ENCODE assay signal across 9 cellular contexts in genomic region chr4:159446266-159446976, GRCh38.
A peak's percentile ranks its signal among the peaks of the same experiment; 100 is the strongest.
DNase-seq lines count a peak whose midpoint lies in the region; ATAC-seq and TF ChIP-seq lines count a peak whose summit lies in the region.
"Had no signal": no experiment of that assay in that cellular context is flagged by ENCODE, and none has a peak within 500 bp of the region (broad histone marks: within the 10 kb centered on the region; RNA-seq: fewer than 3 reads in every experiment).

No MANE protein-coding gene starts in this region.

- H3K36me3 ChIP-seq in OCI-LY1 (ENCODE audit: insufficient read depth, low read length) (no peaks in the 10 kb centered on the region), iPS DF 6.9 (ENCODE audit: control insufficient read depth, insufficient read depth, low read length) (no peaks in the 10 kb centered on the region)
- H3K36me3 ChIP-seq: neutrophil had no signal

- TF ChIP-seq CTCF in OCI-LY1 (IDR thresholded peaks at IDR 0.05; ENCODE audit: low read length) = peak; percentile 82

- peak; percentile 99 for ATAC-seq in GM21786 (IDR thresholded peaks at IDR 0.05; ENCODE audit: unreplicated experiment)

- H3K4me1 ChIP-seq in OCI-LY1 (ENCODE audit: insufficient read depth, low read length, severe bottlenecking) (no peaks in the 10 kb centered on the region), iPS DF 6.9 (ENCODE audit: control insufficient read depth, insufficient read depth, low read length) (no peaks in the 10 kb centered on the region)

- H4K20me1 ChIP-seq in OCI-LY1 (ENCODE audit: insufficient read depth, low read length) = no peaks in the 10 kb centered on the region

- H3K27me3 ChIP-seq in OCI-LY1 (ENCODE audit: insufficient read depth, low read length) = no peaks in the 10 kb centered on the region
- no peaks in the 10 kb centered on the region for H3K27me3 ChIP-seq in iPS DF 6.9 (ENCODE audit: control insufficient read depth, insufficient read depth, low read length)
- H3K27me3 ChIP-seq: neutrophil had no signal

- no peak overlapping the region for H3K27ac ChIP-seq in OCI-LY1 (ENCODE audit: low read depth, low read length, poor library complexity, severe bottlenecking)
- no peak overlapping the region for H3K27ac ChIP-seq in iPS DF 6.9 (ENCODE audit: low read length)
- H3K27ac ChIP-seq: neutrophil had no signal

- no CpG with 5 or more reads among the region's 6 CpGs for WGBS in iPS DF 6.9 (ENCODE audit: insufficient coverage, insufficient read length)

- H3K9me3 ChIP-seq in OCI-LY1 (ENCODE audit: low read length) (no peaks in the 10 kb centered on the region), iPS DF 6.9 (ENCODE audit: control insufficient read depth, insufficient read depth, low read length) (no peaks in the 10 kb centered on the region)
- H3K9me3 ChIP-seq: neutrophil had no signal

- no peaks in the 10 kb centered on the region for H3K9me2 ChIP-seq in OCI-LY1 (ENCODE audit: low read depth, low read length)

- no peak overlapping the region for H3K4me2 ChIP-seq in OCI-LY1 (ENCODE audit: low read length)

- H3K9ac ChIP-seq in OCI-LY1 (ENCODE audit: low read length) = no peak overlapping the region

- no peaks in the 10 kb centered on the region for H3F3A ChIP-seq in OCI-LY1 (ENCODE audit: insufficient read depth, low read length)

- peak; percentile 3 for DNase-seq in activated naive CD4-positive, alpha-beta T cell treated with Interleukin-2 at 50 U/mL for 16 hours
- no peak for DNase-seq in activated naive CD4-positive, alpha-beta T cell treated with anti-CD3 and anti-CD28 coated beads, Interleukin-2, amount 50 U/mL, for 16 hours
- DNase-seq in HuH-7.5 (ENCODE audit: low spot score) (peak; percentile 23), astrocyte of the hippocampus (ENCODE audit: low read depth, low spot score) (peak; percentile 83), iPS DF 6.9 (ENCODE audit: low read depth, low spot score) (peak; percentile 18)
- DNase-seq in stimulated activated CD4-positive, alpha-beta T cell treated with anti-CD3 and anti-CD28 coated beads, Interleukin-15, amount 100 ng/mL, for 24 hours = peak; percentile 33

- no peak overlapping the region for H2AFZ ChIP-seq in OCI-LY1 (ENCODE audit: low read length)

- H3K79me2 ChIP-seq in OCI-LY1 (ENCODE audit: insufficient read depth, low read length) = no peaks in the 10 kb centered on the region

- no peak overlapping the region for H3K4me3 ChIP-seq in OCI-LY1 (ENCODE audit: low read depth, low read length, poor library complexity, severe bottlenecking)
- no peak overlapping the region for H3K4me3 ChIP-seq in iPS DF 6.9 (ENCODE audit: low read length)
